ENCODE assay signal across 8 cellular contexts in the genomic region with DNA sequence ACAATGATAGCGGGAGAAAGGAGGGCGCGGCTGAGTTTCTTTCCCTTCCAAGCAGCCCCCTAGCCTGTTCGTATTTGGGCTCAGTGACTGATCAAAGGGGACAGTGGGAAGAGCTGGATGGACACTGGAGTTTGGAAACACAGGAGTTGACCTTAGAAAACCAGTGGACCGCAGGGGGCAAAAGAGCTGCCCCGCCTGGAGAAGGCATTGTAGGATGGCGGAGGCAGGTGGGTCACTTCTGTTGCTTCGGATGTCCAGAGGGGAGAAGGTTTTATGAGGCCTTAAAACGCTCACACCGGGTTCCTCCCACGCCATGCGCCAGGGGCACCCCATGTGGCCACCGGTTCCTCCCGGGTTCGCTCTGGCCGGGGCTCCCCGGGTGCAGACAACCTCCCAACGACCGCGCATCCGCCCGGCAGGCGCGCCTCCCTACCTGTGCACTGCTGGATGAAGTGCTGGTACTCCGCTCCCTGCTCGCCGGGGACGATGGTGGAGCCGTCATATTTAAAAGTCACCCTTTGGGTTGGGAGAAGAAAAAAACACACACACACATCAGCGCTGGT. TPM values are rescaled to one million over a fixed set of nuclear protein-coding genes. Genes with fewer than 3 reads are reported as not detected.
DNase-seq lines count a peak whose midpoint lies in the region; ATAC-seq lines count a peak whose summit lies in the region.

No MANE protein-coding gene starts in this region.

- in situ Hi-C loops in ACHN (cut with HindIII; ENCODE audit: low pct_ligation_motif_present, low pct_unique_long_range_greater_than_20kb, low sequenced_read_pairs), result no loop called here

- no peak overlapping the region for H3K27ac ChIP-seq in esophagus (ENCODE audit: low read depth in 2 of 2, low read length in 1 of 2)

- 2 to 6% methylated on average over 30 of the region's 30 CpGs for WGBS in esophagus, 2 donors

- peak; percentile 33 for DNase-seq in ACHN
- peak; percentile 55 to 66 for DNase-seq in activated CD4-positive, alpha-beta T cell treated with anti-CD3 and anti-CD28 coated beads, Interleukin-2, amount 50 U/mL, for 48 hours
- no peak for DNase-seq in dedifferentiated amniotic fluid mesenchymal stem cell (ENCODE audit: extremely low spot score)
- DNase-seq in OCI-M1 (lab: John Stamatoyannopoulos, UW), result no peak

- H3K4me1 ChIP-seq in esophagus (ENCODE audit: control insufficient read depth in 2 of 2, insufficient read depth in 2 of 2, low read length in 1 of 2) (no peaks in the 10 kb centered on the region), neuron (ENCODE audit: insufficient read depth, low read length) (peaks cover 30% of the 10 kb centered on the region)

- no peaks in the 10 kb centered on the region for H3K36me3 ChIP-seq in esophagus (ENCODE audit: control insufficient read depth in 2 of 2, insufficient read depth in 2 of 2, low read length in 1 of 2)
- H3K36me3 ChIP-seq in neuron (ENCODE audit: insufficient read depth, low read length), result no peaks in the 10 kb centered on the region

- H3K27me3 ChIP-seq in esophagus (ENCODE audit: control insufficient read depth in 1 of 2, insufficient read depth in 2 of 2, low read length in 2 of 2), result no peaks in the 10 kb centered on the region
- no peaks in the 10 kb centered on the region for H3K27me3 ChIP-seq in neuron (ENCODE audit: insufficient read depth, low read length)

- H3K4me3 ChIP-seq in esophagus (ENCODE audit: low read depth in 1 of 2, low read length in 2 of 2) (peak overlapping the region; percentile 68 to 75), neuron (ENCODE audit: low read length) (peak overlapping the region; percentile 93)

- no peak overlapping the region for H2AFZ ChIP-seq in neuron (ENCODE audit: low read depth, low read length)

- ATAC-seq in GM18907 (IDR thresholded peaks at IDR 0.05; ENCODE audit: unreplicated experiment) (peak; percentile 37), HG03354 (IDR thresholded peaks at IDR 0.05; ENCODE audit: poor library complexity, severe bottlenecking, unreplicated experiment) (peak; percentile 38)

- H3K9me3 ChIP-seq in esophagus (ENCODE audit: control insufficient read depth in 2 of 2, insufficient read depth in 1 of 2, low read depth in 1 of 2, low read length in 1 of 2) (no peaks in the 10 kb centered on the region), neuron (ENCODE audit: low read length) (no peaks in the 10 kb centered on the region)

RNA-seq across cellular contexts. Expression of a gene that starts 0.7 kb away (rescaled TPM):
- polyA plus RNA-seq in esophagus, result 10 to 100 TPM in 1 of 2 donors, 1 to 10 TPM in 1; 7.2 to 16.6 TPM

RNA-seq across cellular contexts. Expression of a gene that starts 31.2 kb away (rescaled TPM):
- polyA plus RNA-seq in esophagus, result 10 to 100 TPM; 15.9 to 16.1 TPM

Comparison
In these comparisons a context has a peak if more than half of its experiments do, and no peak if none do; other contexts are left out.
1. DNase-seq: peak in ACHN (single experiment) and activated CD4-positive, alpha-beta T cell treated with anti-CD3 and anti-CD28 coated beads, Interleukin-2, amount 50 U/mL, for 48 hours (2 of 2); none in dedifferentiated amniotic fluid mesenchymal stem cell (single experiment) and OCI-M1 (single experiment).